8 cellular contexts compared by ENCODE assay signal in genomic region chr9:79571309-79572031, GRCh38. TPM values are rescaled to one million over a fixed set of nuclear protein-coding genes. Genes with fewer than 3 reads are reported as not detected.
DNase-seq lines count a peak whose midpoint lies in the region; ATAC-seq, FAIRE-seq and TF ChIP-seq lines count a peak whose summit lies in the region.

Gene TLE4 (plus strand): TSS chr9:79571965. CDS start chr9:79572791, 826 bp downstream.

- peak within 1 kb of the TSS; percentile 82 to 89 for H3K4me3 ChIP-seq in kidney (ENCODE audit: low read length in 2 of 2)

- peak; percentile 87 for ATAC-seq in HG03439 (IDR thresholded peaks at IDR 0.05; ENCODE audit: unreplicated experiment)

- no peak for TF ChIP-seq CTCF in kidney (IDR thresholded peaks at IDR 0.05; ENCODE audit: borderline replicate concordance, extremely low read depth, insufficient read depth)

- TF ChIP-seq POLR2A in GM19193 (IDR thresholded peaks at IDR 0.05; ENCODE audit: extremely low read depth, insufficient read depth, insufficient read length) = peak; percentile 65

- FAIRE-seq in kidney (lab: Jason Lieb, UNC) = peak; percentile 99

- peak within 1 kb of the TSS; percentile 74 to 83 for H3K9ac ChIP-seq in kidney (ENCODE audit: low read length in 2 of 2)

- peaks cover 3 to 6% of the 10 kb centered on the region in 2 donors for H3K4me1 ChIP-seq in kidney (ENCODE audit: control insufficient read depth in 1 of 2, insufficient read depth in 1 of 2, low read depth in 1 of 2, low read length in 2 of 2)

- H3K9me3 ChIP-seq in kidney (ENCODE audit: control insufficient read depth in 1 of 2, low read length in 2 of 2) = no peaks in the 10 kb centered on the region

- H3K27ac ChIP-seq in cingulate gyrus (ENCODE audit: low read depth, low read length) = peak within 1 kb of the TSS; percentile 93
- peak within 1 kb of the TSS; percentile 75 to 93 for H3K27ac ChIP-seq in kidney (ENCODE audit: low read depth in 2 of 2, low read length in 2 of 2)

- H3K36me3 ChIP-seq in kidney (ENCODE audit: control insufficient read depth in 1 of 2, insufficient read depth in 2 of 2, low read length in 2 of 2) = no peaks in the 10 kb centered on the region

- DNase-seq in AML-193 (lab: John Stamatoyannopoulos, UW) (peak; percentile 99), NCI-H510A (lab: John Stamatoyannopoulos, UW) (peak; percentile 99), kidney (peak; percentile 100)
- DNase-seq in activated CD4-positive, alpha-beta T cell treated with anti-CD3 and anti-CD28 coated beads for 4 hours = peak; percentile 99 to 100
- DNase-seq in stimulated activated CD4-positive, alpha-beta T cell treated with anti-CD3 and anti-CD28 coated beads, Interleukin-15, amount 100 ng/mL, for 1 hour (ENCODE audit: low read depth in 1 of 2, low spot score in 1 of 2) = peak; percentile 97 to 99

- intact Hi-C loops in kidney (cut with DNase I) = no loop called here

RNA-seq across cellular contexts. Expression of gene TLE4, which starts in this region (rescaled TPM):
- 35.7 TPM for total RNA-seq in kidney
- polyA plus RNA-seq in kidney (ENCODE audit: insufficient read depth, low read depth, low replicate concordance) = 5.5 TPM

Comparison
In these comparisons a context has a peak if more than half of its experiments do, and no peak if none do; other contexts are left out.
1. Peak in every context shown above with its lines: DNase-seq, ATAC-seq, H3K4me3 ChIP-seq and H3K27ac ChIP-seq.